In the genomic region with DNA sequence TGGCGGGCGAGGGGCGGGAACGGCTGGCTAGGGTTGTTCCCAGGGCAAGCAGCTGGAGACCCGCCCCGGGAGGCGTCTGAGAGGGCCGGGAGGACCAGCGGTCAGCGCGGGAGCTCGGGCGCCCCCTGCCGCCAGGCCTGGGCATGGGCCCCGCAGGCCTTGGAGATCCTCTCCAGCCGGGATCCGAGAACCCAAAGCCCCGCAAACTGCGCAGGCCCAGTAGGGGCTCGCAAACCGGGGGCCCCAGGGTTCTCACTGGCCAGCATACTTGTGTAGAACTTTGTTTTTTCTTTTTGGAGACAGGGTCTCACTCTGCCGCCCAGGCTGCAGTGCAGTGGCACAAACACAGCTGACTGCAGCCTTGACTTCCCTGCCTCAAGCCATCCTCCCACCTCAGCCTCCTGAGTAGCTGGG, we compare ENCODE assay signal across 1 cellular context.
TF ChIP-seq lines count a peak whose summit lies in the region.

No MANE protein-coding gene starts in this region.

TF ChIP-seq in HepG2, 621 proteins besides CTCF, POLR2A, EP300 and RAD21 (continued from another document):
- TF ChIP-seq, protein P1, sequence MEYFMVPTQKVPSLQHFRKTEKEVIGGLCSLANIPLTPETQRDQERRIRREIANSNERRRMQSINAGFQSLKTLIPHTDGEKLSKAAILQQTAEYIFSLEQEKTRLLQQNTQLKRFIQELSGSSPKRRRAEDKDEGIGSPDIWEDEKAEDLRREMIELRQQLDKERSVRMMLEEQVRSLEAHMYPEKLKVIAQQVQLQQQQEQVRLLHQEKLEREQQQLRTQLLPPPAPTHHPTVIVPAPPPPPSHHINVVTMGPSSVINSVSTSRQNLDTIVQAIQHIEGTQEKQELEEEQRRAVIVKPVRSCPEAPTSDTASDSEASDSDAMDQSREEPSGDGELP (IDR thresholded peaks at IDR 0.05; ENCODE audit: borderline replicate concordance, low read depth), result 0 out of 2 replicates have a peak, but pooled peaks have one; percentile 6
- TF ChIP-seq SOX13 (IDR thresholded peaks at IDR 0.05), result no peak
- TF ChIP-seq SOX13 (CRISPR knock-in tag; conservative IDR thresholded peaks at IDR 0.05 in 1 of 2, IDR thresholded peaks at IDR 0.05 in 1 of 2), result no peak
- TF ChIP-seq, protein P2, sequence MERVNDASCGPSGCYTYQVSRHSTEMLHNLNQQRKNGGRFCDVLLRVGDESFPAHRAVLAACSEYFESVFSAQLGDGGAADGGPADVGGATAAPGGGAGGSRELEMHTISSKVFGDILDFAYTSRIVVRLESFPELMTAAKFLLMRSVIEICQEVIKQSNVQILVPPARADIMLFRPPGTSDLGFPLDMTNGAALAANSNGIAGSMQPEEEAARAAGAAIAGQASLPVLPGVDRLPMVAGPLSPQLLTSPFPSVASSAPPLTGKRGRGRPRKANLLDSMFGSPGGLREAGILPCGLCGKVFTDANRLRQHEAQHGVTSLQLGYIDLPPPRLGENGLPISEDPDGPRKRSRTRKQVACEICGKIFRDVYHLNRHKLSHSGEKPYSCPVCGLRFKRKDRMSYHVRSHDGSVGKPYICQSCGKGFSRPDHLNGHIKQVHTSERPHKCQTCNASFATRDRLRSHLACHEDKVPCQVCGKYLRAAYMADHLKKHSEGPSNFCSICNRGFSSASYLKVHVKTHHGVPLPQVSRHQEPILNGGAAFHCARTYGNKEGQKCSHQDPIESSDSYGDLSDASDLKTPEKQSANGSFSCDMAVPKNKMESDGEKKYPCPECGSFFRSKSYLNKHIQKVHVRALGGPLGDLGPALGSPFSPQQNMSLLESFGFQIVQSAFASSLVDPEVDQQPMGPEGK (CRISPR knock-in tag; IDR thresholded peaks at IDR 0.05), result peak; percentile 42; the same call in 1 of the 2 replicates
- TF ChIP-seq HIC2 (CRISPR knock-in tag; IDR thresholded peaks at IDR 0.05; ENCODE audit: low read depth), result no peak
- no peak for TF ChIP-seq TOPORS (CRISPR knock-in tag; IDR thresholded peaks at IDR 0.05)
- TF ChIP-seq, protein P3, sequence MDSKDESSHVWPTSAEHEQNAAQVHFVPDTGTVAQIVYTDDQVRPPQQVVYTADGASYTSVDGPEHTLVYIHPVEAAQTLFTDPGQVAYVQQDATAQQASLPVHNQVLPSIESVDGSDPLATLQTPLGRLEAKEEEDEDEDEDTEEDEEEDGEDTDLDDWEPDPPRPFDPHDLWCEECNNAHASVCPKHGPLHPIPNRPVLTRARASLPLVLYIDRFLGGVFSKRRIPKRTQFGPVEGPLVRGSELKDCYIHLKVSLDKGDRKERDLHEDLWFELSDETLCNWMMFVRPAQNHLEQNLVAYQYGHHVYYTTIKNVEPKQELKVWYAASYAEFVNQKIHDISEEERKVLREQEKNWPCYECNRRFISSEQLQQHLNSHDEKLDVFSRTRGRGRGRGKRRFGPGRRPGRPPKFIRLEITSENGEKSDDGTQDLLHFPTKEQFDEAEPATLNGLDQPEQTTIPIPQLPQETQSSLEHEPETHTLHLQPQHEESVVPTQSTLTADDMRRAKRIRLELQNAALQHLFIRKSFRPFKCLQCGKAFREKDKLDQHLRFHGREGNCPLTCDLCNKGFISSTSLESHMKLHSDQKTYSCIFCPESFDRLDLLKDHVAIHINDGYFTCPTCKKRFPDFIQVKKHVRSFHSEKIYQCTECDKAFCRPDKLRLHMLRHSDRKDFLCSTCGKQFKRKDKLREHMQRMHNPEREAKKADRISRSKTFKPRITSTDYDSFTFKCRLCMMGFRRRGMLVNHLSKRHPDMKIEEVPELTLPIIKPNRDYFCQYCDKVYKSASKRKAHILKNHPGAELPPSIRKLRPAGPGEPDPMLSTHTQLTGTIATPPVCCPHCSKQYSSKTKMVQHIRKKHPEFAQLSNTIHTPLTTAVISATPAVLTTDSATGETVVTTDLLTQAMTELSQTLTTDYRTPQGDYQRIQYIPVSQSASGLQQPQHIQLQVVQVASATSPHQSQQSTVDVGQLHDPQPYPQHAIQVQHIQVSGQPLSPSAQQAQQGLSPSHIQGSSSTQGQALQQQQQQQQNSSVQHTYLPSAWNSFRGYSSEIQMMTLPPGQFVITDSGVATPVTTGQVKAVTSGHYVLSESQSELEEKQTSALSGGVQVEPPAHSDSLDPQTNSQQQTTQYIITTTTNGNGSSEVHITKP (CRISPR knock-in tag; IDR thresholded peaks at IDR 0.05; ENCODE audit: low read depth), result no peak
- TF ChIP-seq HOXA7 (CRISPR knock-in tag; IDR thresholded peaks at IDR 0.05), result no peak
- peak; percentile 26; the same call in 1 of the 2 replicates for TF ChIP-seq KDM2A (CRISPR knock-in tag; IDR thresholded peaks at IDR 0.05; ENCODE audit: borderline replicate concordance, low read depth)
- no peak for TF ChIP-seq SRSF4 (IDR thresholded peaks at IDR 0.05; ENCODE audit: low read depth, low read length, poor library complexity, severe bottlenecking)
- TF ChIP-seq ZNF235 (CRISPR knock-in tag; IDR thresholded peaks at IDR 0.05; ENCODE audit: borderline replicate concordance), result no peak
- TF ChIP-seq ZNF687 (CRISPR knock-in tag; IDR thresholded peaks at IDR 0.05), result peak; percentile 18; the same call in 1 of the 2 replicates
- TF ChIP-seq XRCC5 (optimal IDR thresholded peaks at IDR 0.05; ENCODE audit: low read length), result peak; percentile 34
- TF ChIP-seq KDM3A (CRISPR knock-in tag; IDR thresholded peaks at IDR 0.05; ENCODE audit: low read depth), result 0 out of 2 replicates have a peak, but pooled peaks have one; percentile 35
- 0 out of 2 replicates have a peak, but pooled peaks have one; percentile 14 for TF ChIP-seq RXRA (CRISPR knock-in tag; IDR thresholded peaks at IDR 0.05)
- TF ChIP-seq ZSCAN12 (CRISPR knock-in tag; IDR thresholded peaks at IDR 0.05), result no peak
- TF ChIP-seq MEF2D (CRISPR knock-in tag; IDR thresholded peaks at IDR 0.05), result no peak
- TF ChIP-seq ZNF232 (CRISPR knock-in tag; IDR thresholded peaks at IDR 0.05; ENCODE audit: borderline replicate concordance), result no peak
- no peak for TF ChIP-seq HMG20A (CRISPR knock-in tag; IDR thresholded peaks at IDR 0.05; ENCODE audit: borderline replicate concordance)
- TF ChIP-seq ZNF761 (CRISPR knock-in tag; conservative IDR thresholded peaks at IDR 0.05), result no peak
- TF ChIP-seq, protein P4, sequence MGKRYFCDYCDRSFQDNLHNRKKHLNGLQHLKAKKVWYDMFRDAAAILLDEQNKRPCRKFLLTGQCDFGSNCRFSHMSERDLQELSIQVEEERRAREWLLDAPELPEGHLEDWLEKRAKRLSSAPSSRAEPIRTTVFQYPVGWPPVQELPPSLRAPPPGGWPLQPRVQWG (CRISPR knock-in tag; IDR thresholded peaks at IDR 0.05; ENCODE audit: borderline replicate concordance, low read depth), result no peak
- TF ChIP-seq ZFY (CRISPR knock-in tag; IDR thresholded peaks at IDR 0.05), result peak; percentile 19; the same call in 1 of the 2 replicates
